1 cellular context compared by ENCODE assay signal in the genomic region with DNA sequence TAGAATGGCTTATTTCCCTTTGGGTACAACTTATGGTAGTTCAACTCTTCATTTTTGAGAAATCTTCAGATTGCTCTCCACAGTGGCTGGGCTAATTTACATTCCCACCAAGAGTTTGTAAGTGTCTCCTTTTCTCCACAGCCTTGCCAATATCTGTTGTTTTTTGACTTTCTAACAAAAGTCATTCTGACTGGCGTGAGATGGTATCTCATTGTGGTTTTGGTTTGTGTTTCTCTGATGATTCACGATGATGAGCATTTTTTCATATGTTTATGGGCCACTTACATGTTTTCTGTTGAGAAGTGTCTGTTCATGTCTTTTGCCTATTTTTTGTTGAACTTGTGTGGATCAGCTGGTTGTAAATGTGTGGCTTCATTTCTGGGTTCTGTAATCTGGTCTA.
TF ChIP-seq lines count a peak whose summit lies in the region.

No MANE protein-coding gene starts in this region.

TF ChIP-seq in HepG2, 621 proteins besides CTCF, POLR2A, EP300 and RAD21 (continued from another document):
- TF ChIP-seq, protein P1, sequence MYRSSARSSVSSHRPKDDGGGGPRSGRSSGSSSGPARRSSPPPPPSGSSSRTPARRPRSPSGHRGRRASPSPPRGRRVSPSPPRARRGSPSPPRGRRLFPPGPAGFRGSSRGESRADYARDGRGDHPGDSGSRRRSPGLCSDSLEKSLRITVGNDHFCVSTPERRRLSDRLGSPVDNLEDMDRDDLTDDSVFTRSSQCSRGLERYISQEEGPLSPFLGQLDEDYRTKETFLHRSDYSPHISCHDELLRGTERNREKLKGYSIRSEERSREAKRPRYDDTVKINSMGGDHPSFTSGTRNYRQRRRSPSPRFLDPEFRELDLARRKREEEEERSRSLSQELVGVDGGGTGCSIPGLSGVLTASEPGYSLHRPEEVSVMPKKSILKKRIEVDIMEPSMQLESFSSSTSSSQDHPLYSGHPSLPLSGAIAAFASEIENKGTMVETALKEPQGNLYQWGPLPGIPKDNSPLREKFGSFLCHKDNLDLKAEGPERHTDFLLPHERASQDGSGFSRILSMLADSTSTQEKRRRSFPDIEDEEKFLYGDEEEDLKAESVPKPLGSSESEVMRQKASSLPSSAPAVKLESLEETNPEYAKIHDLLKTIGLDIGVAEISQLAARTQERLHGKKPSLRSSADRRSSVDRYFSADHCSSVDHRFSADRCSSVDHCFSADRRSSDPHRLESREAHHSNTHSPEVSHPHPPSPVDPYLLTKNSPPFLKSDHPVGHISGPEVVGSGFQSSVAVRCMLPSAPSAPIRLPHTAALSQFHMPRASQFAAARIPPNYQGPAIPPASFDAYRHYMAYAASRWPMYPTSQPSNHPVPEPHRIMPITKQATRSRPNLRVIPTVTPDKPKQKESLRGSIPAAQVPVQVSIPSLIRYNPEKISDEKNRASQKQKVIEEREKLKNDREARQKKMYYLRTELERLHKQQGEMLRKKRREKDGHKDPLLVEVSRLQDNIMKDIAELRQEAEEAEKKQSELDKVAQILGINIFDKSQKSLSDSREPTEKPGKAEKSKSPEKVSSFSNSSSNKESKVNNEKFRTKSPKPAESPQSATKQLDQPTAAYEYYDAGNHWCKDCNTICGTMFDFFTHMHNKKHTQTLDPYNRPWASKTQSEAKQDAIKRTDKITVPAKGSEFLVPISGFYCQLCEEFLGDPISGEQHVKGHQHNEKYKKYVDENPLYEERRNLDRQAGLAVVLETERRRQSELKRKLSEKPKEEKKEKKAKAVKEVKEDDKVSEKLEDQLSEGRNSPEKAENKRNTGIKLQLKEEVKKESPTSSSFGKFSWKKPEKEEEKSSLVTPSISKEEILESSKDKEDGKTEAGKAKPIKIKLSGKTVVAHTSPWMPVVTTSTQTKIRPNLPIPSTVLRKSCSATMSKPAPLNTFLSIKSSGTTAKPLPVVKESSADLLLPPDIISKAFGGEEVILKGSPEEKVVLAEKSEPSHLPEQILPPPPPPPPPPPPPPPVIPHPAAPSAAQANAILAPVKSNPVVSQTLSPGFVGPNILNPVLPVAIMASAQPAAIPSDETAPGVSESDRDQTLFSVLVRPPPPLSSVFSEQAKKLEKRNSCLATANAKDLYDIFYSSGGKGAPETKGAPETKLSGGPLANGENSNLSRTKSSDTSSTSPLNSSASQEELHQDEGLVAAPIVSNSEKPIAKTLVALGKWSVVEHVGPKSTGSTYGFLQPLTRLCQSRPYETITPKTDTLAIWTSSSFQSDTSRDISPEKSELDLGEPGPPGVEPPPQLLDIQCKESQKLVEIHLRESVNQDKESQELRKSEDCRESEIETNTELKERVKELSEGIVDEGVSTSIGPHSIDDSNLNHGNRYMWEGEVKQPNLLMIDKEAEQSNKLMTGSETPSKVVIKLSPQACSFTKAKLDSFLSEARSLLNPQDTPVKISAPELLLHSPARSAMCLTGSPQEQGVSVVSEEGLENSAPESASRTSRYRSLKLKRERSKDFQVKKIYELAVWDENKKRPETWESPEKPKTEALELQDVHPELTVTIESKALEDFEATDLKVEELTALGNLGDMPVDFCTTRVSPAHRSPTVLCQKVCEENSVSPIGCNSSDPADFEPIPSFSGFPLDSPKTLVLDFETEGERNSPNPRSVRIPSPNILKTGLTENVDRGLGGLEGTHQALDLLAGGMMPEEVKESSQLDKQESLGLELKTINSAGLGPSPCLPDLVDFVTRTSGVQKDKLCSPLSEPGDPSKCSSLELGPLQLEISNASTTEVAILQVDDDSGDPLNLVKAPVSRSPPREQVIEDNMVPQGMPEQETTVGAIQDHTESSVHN (CRISPR knock-in tag; IDR thresholded peaks at IDR 0.05), result no peak
- TF ChIP-seq TRIM24 (CRISPR knock-in tag; IDR thresholded peaks at IDR 0.05) (no peak), KAT2B (IDR thresholded peaks at IDR 0.05; ENCODE audit: borderline replicate concordance, low read depth, low read length) (no peak), ZNF207 (IDR thresholded peaks at IDR 0.05; ENCODE audit: borderline replicate concordance) (no peak), ZSCAN20 (CRISPR knock-in tag; IDR thresholded peaks at IDR 0.05; ENCODE audit: borderline replicate concordance) (no peak), ZNF441 (CRISPR knock-in tag; IDR thresholded peaks at IDR 0.05; ENCODE audit: borderline replicate concordance) (no peak)
- TF ChIP-seq, protein P2, sequence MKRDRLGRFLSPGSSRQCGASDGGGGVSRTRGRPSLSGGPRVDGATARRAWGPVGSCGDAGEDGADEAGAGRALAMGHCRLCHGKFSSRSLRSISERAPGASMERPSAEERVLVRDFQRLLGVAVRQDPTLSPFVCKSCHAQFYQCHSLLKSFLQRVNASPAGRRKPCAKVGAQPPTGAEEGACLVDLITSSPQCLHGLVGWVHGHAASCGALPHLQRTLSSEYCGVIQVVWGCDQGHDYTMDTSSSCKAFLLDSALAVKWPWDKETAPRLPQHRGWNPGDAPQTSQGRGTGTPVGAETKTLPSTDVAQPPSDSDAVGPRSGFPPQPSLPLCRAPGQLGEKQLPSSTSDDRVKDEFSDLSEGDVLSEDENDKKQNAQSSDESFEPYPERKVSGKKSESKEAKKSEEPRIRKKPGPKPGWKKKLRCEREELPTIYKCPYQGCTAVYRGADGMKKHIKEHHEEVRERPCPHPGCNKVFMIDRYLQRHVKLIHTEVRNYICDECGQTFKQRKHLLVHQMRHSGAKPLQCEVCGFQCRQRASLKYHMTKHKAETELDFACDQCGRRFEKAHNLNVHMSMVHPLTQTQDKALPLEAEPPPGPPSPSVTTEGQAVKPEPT (CRISPR knock-in tag; IDR thresholded peaks at IDR 0.05; ENCODE audit: low read depth), result no peak
- TF ChIP-seq, protein P3, sequence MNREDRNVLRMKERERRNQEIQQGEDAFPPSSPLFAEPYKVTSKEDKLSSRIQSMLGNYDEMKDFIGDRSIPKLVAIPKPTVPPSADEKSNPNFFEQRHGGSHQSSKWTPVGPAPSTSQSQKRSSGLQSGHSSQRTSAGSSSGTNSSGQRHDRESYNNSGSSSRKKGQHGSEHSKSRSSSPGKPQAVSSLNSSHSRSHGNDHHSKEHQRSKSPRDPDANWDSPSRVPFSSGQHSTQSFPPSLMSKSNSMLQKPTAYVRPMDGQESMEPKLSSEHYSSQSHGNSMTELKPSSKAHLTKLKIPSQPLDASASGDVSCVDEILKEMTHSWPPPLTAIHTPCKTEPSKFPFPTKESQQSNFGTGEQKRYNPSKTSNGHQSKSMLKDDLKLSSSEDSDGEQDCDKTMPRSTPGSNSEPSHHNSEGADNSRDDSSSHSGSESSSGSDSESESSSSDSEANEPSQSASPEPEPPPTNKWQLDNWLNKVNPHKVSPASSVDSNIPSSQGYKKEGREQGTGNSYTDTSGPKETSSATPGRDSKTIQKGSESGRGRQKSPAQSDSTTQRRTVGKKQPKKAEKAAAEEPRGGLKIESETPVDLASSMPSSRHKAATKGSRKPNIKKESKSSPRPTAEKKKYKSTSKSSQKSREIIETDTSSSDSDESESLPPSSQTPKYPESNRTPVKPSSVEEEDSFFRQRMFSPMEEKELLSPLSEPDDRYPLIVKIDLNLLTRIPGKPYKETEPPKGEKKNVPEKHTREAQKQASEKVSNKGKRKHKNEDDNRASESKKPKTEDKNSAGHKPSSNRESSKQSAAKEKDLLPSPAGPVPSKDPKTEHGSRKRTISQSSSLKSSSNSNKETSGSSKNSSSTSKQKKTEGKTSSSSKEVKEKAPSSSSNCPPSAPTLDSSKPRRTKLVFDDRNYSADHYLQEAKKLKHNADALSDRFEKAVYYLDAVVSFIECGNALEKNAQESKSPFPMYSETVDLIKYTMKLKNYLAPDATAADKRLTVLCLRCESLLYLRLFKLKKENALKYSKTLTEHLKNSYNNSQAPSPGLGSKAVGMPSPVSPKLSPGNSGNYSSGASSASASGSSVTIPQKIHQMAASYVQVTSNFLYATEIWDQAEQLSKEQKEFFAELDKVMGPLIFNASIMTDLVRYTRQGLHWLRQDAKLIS (CRISPR knock-in tag; IDR thresholded peaks at IDR 0.05), result no peak
- TF ChIP-seq, protein P4, sequence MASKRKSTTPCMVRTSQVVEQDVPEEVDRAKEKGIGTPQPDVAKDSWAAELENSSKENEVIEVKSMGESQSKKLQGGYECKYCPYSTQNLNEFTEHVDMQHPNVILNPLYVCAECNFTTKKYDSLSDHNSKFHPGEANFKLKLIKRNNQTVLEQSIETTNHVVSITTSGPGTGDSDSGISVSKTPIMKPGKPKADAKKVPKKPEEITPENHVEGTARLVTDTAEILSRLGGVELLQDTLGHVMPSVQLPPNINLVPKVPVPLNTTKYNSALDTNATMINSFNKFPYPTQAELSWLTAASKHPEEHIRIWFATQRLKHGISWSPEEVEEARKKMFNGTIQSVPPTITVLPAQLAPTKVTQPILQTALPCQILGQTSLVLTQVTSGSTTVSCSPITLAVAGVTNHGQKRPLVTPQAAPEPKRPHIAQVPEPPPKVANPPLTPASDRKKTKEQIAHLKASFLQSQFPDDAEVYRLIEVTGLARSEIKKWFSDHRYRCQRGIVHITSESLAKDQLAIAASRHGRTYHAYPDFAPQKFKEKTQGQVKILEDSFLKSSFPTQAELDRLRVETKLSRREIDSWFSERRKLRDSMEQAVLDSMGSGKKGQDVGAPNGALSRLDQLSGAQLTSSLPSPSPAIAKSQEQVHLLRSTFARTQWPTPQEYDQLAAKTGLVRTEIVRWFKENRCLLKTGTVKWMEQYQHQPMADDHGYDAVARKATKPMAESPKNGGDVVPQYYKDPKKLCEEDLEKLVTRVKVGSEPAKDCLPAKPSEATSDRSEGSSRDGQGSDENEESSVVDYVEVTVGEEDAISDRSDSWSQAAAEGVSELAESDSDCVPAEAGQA (IDR thresholded peaks at IDR 0.05; ENCODE audit: low read depth), result no peak
- TF ChIP-seq, protein P4 (CRISPR knock-in tag; IDR thresholded peaks at IDR 0.05; ENCODE audit: borderline replicate concordance), result no peak
- TF ChIP-seq, protein P5, sequence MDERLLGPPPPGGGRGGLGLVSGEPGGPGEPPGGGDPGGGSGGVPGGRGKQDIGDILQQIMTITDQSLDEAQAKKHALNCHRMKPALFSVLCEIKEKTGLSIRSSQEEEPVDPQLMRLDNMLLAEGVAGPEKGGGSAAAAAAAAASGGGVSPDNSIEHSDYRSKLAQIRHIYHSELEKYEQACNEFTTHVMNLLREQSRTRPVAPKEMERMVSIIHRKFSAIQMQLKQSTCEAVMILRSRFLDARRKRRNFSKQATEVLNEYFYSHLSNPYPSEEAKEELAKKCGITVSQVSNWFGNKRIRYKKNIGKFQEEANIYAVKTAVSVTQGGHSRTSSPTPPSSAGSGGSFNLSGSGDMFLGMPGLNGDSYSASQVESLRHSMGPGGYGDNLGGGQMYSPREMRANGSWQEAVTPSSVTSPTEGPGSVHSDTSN (CRISPR knock-in tag; IDR thresholded peaks at IDR 0.05), result no peak
